ENCODE assay signal across 1 cellular context in genomic region chr12:114671321-114671663, GRCh38.
TF ChIP-seq lines count a peak whose summit lies in the region.

No MANE protein-coding gene starts in this region.

TF ChIP-seq in IMR-90, 13 proteins besides CTCF, POLR2A, EP300 and RAD21 (continued from another document):
- TF ChIP-seq NFE2L2 (IDR thresholded peaks at IDR 0.05; ENCODE audit: low read depth, low read length) (no peak), CEBPB (IDR thresholded peaks at IDR 0.05; ENCODE audit: low read depth, low read length) (no peak), USF2 (IDR thresholded peaks at IDR 0.05; ENCODE audit: low read depth, low read length) (no peak), CHD1 (IDR thresholded peaks at IDR 0.05; ENCODE audit: low read depth, low read length) (no peak), FOS (IDR thresholded peaks at IDR 0.05; ENCODE audit: low read depth, low read length) (no peak), MAZ (IDR thresholded peaks at IDR 0.05; ENCODE audit: borderline replicate concordance, low read depth, low read length) (no peak), RFX5 (IDR thresholded peaks at IDR 0.05; ENCODE audit: low read depth, low read length) (no peak), ELK1 (IDR thresholded peaks at IDR 0.05; ENCODE audit: borderline replicate concordance, low read depth, low read length) (no peak)
